8 cellular contexts compared by ENCODE assay signal in the genomic region with DNA sequence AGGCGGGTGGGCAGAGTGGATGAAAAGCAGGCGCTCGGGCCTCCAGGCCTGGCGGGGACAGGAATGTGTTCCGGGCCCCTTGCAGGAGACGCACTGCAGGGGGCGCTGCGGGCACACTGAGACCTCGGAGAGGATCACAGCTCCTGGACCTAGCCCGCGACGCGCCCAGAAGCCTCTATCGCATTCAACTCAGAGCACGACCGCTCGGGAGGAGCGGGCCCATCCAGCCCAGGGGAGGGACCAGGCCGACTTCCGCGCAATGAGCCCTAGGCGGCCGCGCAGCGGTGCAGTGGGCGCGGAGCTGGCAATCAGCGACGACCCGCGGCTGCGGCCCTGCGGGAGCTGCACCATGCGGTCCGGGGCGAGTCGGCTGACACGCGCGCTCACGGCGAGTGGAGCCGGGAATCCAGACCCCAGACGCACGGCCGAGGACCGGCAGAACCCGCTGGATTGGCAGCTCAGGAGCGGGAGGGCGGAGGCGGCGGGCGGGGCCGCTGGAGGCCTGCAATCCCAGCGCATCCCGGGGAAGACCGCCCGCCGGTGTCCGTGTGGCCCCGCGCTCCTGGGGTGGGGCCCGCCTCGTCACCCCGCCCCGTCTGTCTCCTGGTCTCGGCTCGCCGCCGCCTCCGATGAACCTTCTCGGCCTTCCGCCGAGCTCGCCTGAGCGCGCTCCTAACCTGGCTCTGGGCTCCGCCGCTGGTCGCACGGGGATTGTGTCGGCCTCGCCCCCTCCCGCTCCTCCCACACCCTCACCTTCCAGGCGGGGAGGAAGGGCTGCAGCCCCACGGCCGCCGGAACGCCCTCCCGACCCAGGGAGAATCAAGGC. TPM values are rescaled to one million over a fixed set of nuclear protein-coding genes. Genes with fewer than 3 reads are reported as not detected.
A peak's percentile ranks its signal among the peaks of the same experiment; 100 is the strongest.
DNase-seq lines count a peak whose midpoint lies in the region; ATAC-seq and TF ChIP-seq lines count a peak whose summit lies in the region.

No MANE protein-coding gene starts in this region.

- TF ChIP-seq CTCF in BJ (IDR thresholded peaks at IDR 0.05; ENCODE audit: insufficient read depth, low read depth, low read length): peak; percentile 94

- CTCF ChIA-PET in BJ (lab: Yijun Ruan, JAX): interaction anchor here (0.7 to 3.8 kb wide), 37 partner anchors 9 to 566 kb away, joined by 3 to 56 read pairs (median 4); a partner anchor contains a TSS

- H3K27me3 ChIP-seq in BJ (ENCODE audit: control insufficient read depth, insufficient read depth, low read length): peaks cover 2% of the 10 kb centered on the region; the same call in 1 of the 2 replicates

- no peaks in the 10 kb centered on the region for H3K36me3 ChIP-seq in BJ (ENCODE audit: control insufficient read depth, insufficient read depth, low read length)

- TF ChIP-seq POLR2A in GM19193 (IDR thresholded peaks at IDR 0.05; ENCODE audit: extremely low read depth, insufficient read depth, insufficient read length): peak; percentile 41

- POLR2A ChIA-PET in BJ (lab: Charles Lee): interaction anchor here (0.6 kb wide), 2 partner anchors 11 to 539 kb away, joined by 5 to 11 read pairs; no protein-coding TSS in a partner anchor

- DNase-seq in BJ (ENCODE audit: low read depth): peak; percentile 70
- DNase-seq in NCI-H446 treated with DMSO at 0.1 percent for 48 hours (lab: John Stamatoyannopoulos, UW): peak; percentile 59
- DNase-seq in activated CD4-positive, CD25-positive, alpha-beta regulatory T cell treated with anti-CD3 and anti-CD28 coated beads, Interleukin-2, amount 50 U/mL, for 72 hours: peak; percentile 96
- DNase-seq in cerebellum (ENCODE audit: low spot score): peak; percentile 76
- DNase-seq in kidney glomerular epithelial cell (lab: John Stamatoyannopoulos, UW): peak; percentile 84
- peak; percentile 91 to 94 for DNase-seq in stimulated activated CD4-positive, alpha-beta T cell treated with anti-CD3 and anti-CD28 coated beads, Interleukin-15, amount 100 ng/mL, for 48 hours (ENCODE audit: low read depth in 2 of 2)

- ATAC-seq in HG03432 (IDR thresholded peaks at IDR 0.05; ENCODE audit: unreplicated experiment): peak; percentile 87

- H3K4me3 ChIP-seq in BJ (ENCODE audit: low read depth, low read length): peak overlapping the region; percentile 59

RNA-seq across cellular contexts. Expression of a gene that starts 33.5 kb away (rescaled TPM):
- 0.20 and 0.49 TPM in 2 replicates for polyA plus RNA-seq in BJ (2011; rRNA removed)
- 0.85 and 0.87 TPM in 2 replicates for polyA minus RNA-seq in BJ (2011; rRNA and poly(A)+ RNA removed)
- total RNA-seq in cerebellum: 15.8 TPM

Comparison
In these comparisons a context has a peak if more than half of its experiments do, and no peak if none do; other contexts are left out.
1. Peak in every context shown above with its lines: DNase-seq, ATAC-seq and H3K4me3 ChIP-seq.